ENCODE assay signal across 10 cellular contexts in genomic region chr5:176675676-176676360, GRCh38. TPM values are rescaled to one million over a fixed set of nuclear protein-coding genes. Genes with fewer than 3 reads are reported as not detected.
DNase-seq lines count a peak whose midpoint lies in the region; TF ChIP-seq lines count a peak whose summit lies in the region.
"Had no signal": no experiment of that assay in that cellular context is flagged by ENCODE, and none has a peak within 500 bp of the region (broad histone marks: within the 10 kb centered on the region; RNA-seq: fewer than 3 reads in every experiment).

No MANE protein-coding gene starts in this region.

- TF ChIP-seq CTCF in fibroblast of mammary gland (conservative IDR thresholded peaks at IDR 0.05; ENCODE audit: control insufficient read depth, insufficient read depth, low read depth, low read length) (peak; percentile 45), transverse colon (IDR thresholded peaks at IDR 0.05) (peak in 3 of 5 experiments; percentile 22 to 27 (median 25)), GM10248 (IDR thresholded peaks at IDR 0.05; ENCODE audit: control extremely low read depth, extremely low read depth, low read depth, missing control alignments) (no peak)

- CTCF ChIA-PET in GM10248 (lab: Yijun Ruan, JAX) = interaction anchor here (0.8 to 15.2 kb wide), 3 partner anchors 11 to 20 kb away, joined by 3 to 158 read pairs (median 7); no protein-coding TSS in a partner anchor

- H3K4me1 ChIP-seq in NT2/D1 (ENCODE audit: insufficient read depth, insufficient read length) = peaks cover 10% of the 10 kb centered on the region
- H3K4me1 ChIP-seq in transverse colon = peaks cover 0 to 5% (median 0%) of the 10 kb centered on the region in 4 donors

- no peak for TF ChIP-seq EP300 in transverse colon (IDR thresholded peaks at IDR 0.05; ENCODE audit: low read depth)

- peak; percentile 35 for DNase-seq in SIG-M5 treated with dmso at 0.1 percent for 504 hours (lab: John Stamatoyannopoulos, UW; ENCODE audit: unreplicated experiment)
- DNase-seq in SIG-M5 (lab: John Stamatoyannopoulos, UW) = no peak
- peak; percentile 43 for DNase-seq in NT2/D1 (ENCODE audit: low read depth, low spot score)
- DNase-seq in fibroblast of mammary gland (ENCODE audit: low read depth) = peak; percentile 17
- DNase-seq in transverse colon = no peak
- DNase-seq in GM10248 (ENCODE audit: extremely low spot score) = no peak
- no peak for DNase-seq in GM19238 (ENCODE audit: insufficient read length, low spot score)
- no peak for DNase-seq in stimulated activated CD4-positive, alpha-beta T cell treated with anti-CD3 and anti-CD28 coated beads, Interleukin-1b, Interleukin-23, amount 100 ng/mL, for 48 hours
- DNase-seq: CD8-positive, alpha-beta T cell; immature natural killer cell had no signal

- POLR2A ChIA-PET in GM10248 (lab: Yijun Ruan, JAX) = no interaction called here

- H3K27me3 ChIP-seq in NT2/D1 (ENCODE audit: insufficient read depth, insufficient read length) (no peaks in the 10 kb centered on the region), transverse colon (peaks cover 37% of the 10 kb centered on the region)

- no peak for TF ChIP-seq POLR2A in transverse colon (IDR thresholded peaks at IDR 0.05)

- H3K9me3 ChIP-seq in NT2/D1 (ENCODE audit: insufficient read depth, low read length) = no peaks in the 10 kb centered on the region
- no peaks in the 10 kb centered on the region for H3K9me3 ChIP-seq in transverse colon

- H3K27ac ChIP-seq in transverse colon = no peak overlapping the region

- 43 to 65% methylated on average over 6 to 19 of the region's 19 CpGs for WGBS in transverse colon (ENCODE audit: low coverage in 1 of 2), 2 donors

- in situ Hi-C loops in transverse colon (cut with MboI; ENCODE audit: low pct_ligation_motif_present in 1 of 4, low pct_unique_long_range_greater_than_20kb in 1 of 4, low sequenced_read_pairs in 3 of 4) = no loop called here

- intact Hi-C loops in transverse colon (cut with DNase I; ENCODE audit: low total_unique reads) = no loop called here

- H3K9ac ChIP-seq in NT2/D1 (ENCODE audit: insufficient read length, low read depth) = no peak overlapping the region

- H3K36me3 ChIP-seq in NT2/D1 (ENCODE audit: insufficient read depth, insufficient read length, low read length) = no peaks in the 10 kb centered on the region
- no peaks in the 10 kb centered on the region for H3K36me3 ChIP-seq in transverse colon

- no peak overlapping the region for H3K4me3 ChIP-seq in NT2/D1 (ENCODE audit: insufficient read length, low read depth)
- no peak overlapping the region for H3K4me3 ChIP-seq in fibroblast of mammary gland (ENCODE audit: control insufficient read depth, low read depth, low read length)
- H3K4me3 ChIP-seq in transverse colon = no peak overlapping the region

RNA-seq across cellular contexts. Expression of gene TSPAN17, which starts 28.5 kb away (rescaled TPM):
- 100 to 1,000 TPM in 1 of 4 donors, 10 to 100 TPM in 3; 27.2 to 227 (median 36.1) TPM for total RNA-seq in transverse colon

RNA-seq across cellular contexts. Expression of gene EIF4E1B, which starts 45.3 kb away (rescaled TPM):
- not detected for total RNA-seq in transverse colon
- total RNA-seq: CD8-positive, alpha-beta T cell had no signal

RNA-seq across cellular contexts. Expression of gene SNCB, which starts 45.5 kb away (rescaled TPM):
- not detected for total RNA-seq in transverse colon
- total RNA-seq: CD8-positive, alpha-beta T cell had no signal

Comparison
In these comparisons a context has a peak if more than half of its experiments do, and no peak if none do; other contexts are left out.
1. DNase-seq: peak in SIG-M5 treated with dmso at 0.1 percent for 504 hours (single experiment), NT2/D1 (single experiment) and fibroblast of mammary gland (single experiment); none in SIG-M5 (single experiment), transverse colon (single experiment), GM10248 (single experiment), GM19238 (single experiment) and stimulated activated CD4-positive, alpha-beta T cell treated with anti-CD3 and anti-CD28 coated beads, Interleukin-1b, Interleukin-23, amount 100 ng/mL, for 48 hours (single experiment).